In genomic region chrX:122245943-122246342, GRCh38 we compare ENCODE assay signal across 29 cellular contexts.
"Had no signal": no experiment of that assay in that cellular context is flagged by ENCODE, and none has a peak within 500 bp of the region (broad histone marks: within the 10 kb centered on the region; RNA-seq: fewer than 3 reads in every experiment).

No MANE protein-coding gene starts in this region.

- ATAC-seq: stimulated activated effector memory CD8-positive, alpha-beta T cell treated with anti-CD3 and anti-CD28 coated beads, Interleukin-12 subunit alpha, Interleukin-12 subunit beta, amount 100 ng/mL, for 72 hours; stimulated activated memory B cell treated with anti-CD40 and anti-IgM and Interleukin-4, amounts not matched to agents 10 μg/mL and 1 μg/mL and 100 μg/mL, for 72 hours; stimulated activated naive B cell treated with anti-CD40 and anti-IgM and Interleukin-4, amounts not matched to agents 10 μg/mL and 1 μg/mL and 100 μg/mL, for 72 hours; stimulated activated naive CD8-positive, alpha-beta T cell treated with anti-CD3 and anti-CD28 coated beads, Interleukin-15, amount 100 ng/mL, for 72 hours; stimulated activated naive CD8-positive, alpha-beta T cell treated with anti-CD3 and anti-CD28 coated beads, Interleukin-15, Interleukin-2, amounts not matched to agents 100 U/mL and 50 U/mL, for 24 hours; upper lobe of right lung had no signal

- H3K27ac ChIP-seq: stomach, suprapubic skin, testis, thoracic aorta, thyroid gland, tibial artery, tibial nerve, transverse colon, upper lobe of left lung, upper lobe of right lung, uterus, vagina had no signal

- H3K36me3 ChIP-seq: stomach, suprapubic skin, thoracic aorta, thyroid gland, tibial artery, tibial nerve, transverse colon, upper lobe of left lung, upper lobe of right lung, uterus, vagina had no signal

- H3K27ac Mint-ChIP-seq: stimulated activated effector memory CD8-positive, alpha-beta T cell treated with anti-CD3 and anti-CD28 coated beads, Interleukin-12 subunit alpha, Interleukin-12 subunit beta, amount 100 ng/mL, for 72 hours; stimulated activated memory B cell treated with anti-CD40 and anti-IgM and Interleukin-4, amounts not matched to agents 10 μg/mL and 1 μg/mL and 100 μg/mL, for 72 hours; stimulated activated naive B cell treated with anti-CD40 and anti-IgM and Interleukin-4, amounts not matched to agents 10 μg/mL and 1 μg/mL and 100 μg/mL, for 72 hours; stimulated activated naive CD8-positive, alpha-beta T cell treated with anti-CD3 and anti-CD28 coated beads, Interleukin-15, amount 100 ng/mL, for 72 hours; stimulated activated naive CD8-positive, alpha-beta T cell treated with anti-CD3 and anti-CD28 coated beads, Interleukin-15, Interleukin-2, amounts not matched to agents 100 ng/mL and 50 ng/mL, for 24 hours; type B pancreatic cell had no signal

- H3K4me1 Mint-ChIP-seq: stimulated activated effector memory CD8-positive, alpha-beta T cell treated with anti-CD3 and anti-CD28 coated beads, Interleukin-12 subunit alpha, Interleukin-12 subunit beta, amount 100 ng/mL, for 72 hours; stimulated activated memory B cell treated with anti-CD40 and anti-IgM and Interleukin-4, amounts not matched to agents 10 μg/mL and 1 μg/mL and 100 μg/mL, for 72 hours; stimulated activated naive B cell treated with anti-CD40 and anti-IgM and Interleukin-4, amounts not matched to agents 10 μg/mL and 1 μg/mL and 100 μg/mL, for 72 hours; stimulated activated naive CD8-positive, alpha-beta T cell treated with anti-CD3 and anti-CD28 coated beads, Interleukin-15, amount 100 ng/mL, for 72 hours had no signal

- H3K36me3 Mint-ChIP-seq: stimulated activated effector memory CD8-positive, alpha-beta T cell treated with anti-CD3 and anti-CD28 coated beads, Interleukin-12 subunit alpha, Interleukin-12 subunit beta, amount 100 ng/mL, for 72 hours; stimulated activated memory B cell treated with anti-CD40 and anti-IgM and Interleukin-4, amounts not matched to agents 10 μg/mL and 1 μg/mL and 100 μg/mL, for 72 hours; stimulated activated naive B cell treated with anti-CD40 and anti-IgM and Interleukin-4, amounts not matched to agents 10 μg/mL and 1 μg/mL and 100 μg/mL, for 72 hours; type B pancreatic cell had no signal

- H3K9me3 Mint-ChIP-seq: stimulated activated effector memory CD8-positive, alpha-beta T cell treated with anti-CD3 and anti-CD28 coated beads, Interleukin-12 subunit alpha, Interleukin-12 subunit beta, amount 100 ng/mL, for 72 hours; stimulated activated memory B cell treated with anti-CD40 and anti-IgM and Interleukin-4, amounts not matched to agents 10 μg/mL and 1 μg/mL and 100 μg/mL, for 72 hours; stimulated activated naive B cell treated with anti-CD40 and anti-IgM and Interleukin-4, amounts not matched to agents 10 μg/mL and 1 μg/mL and 100 μg/mL, for 72 hours; stimulated activated naive CD8-positive, alpha-beta T cell treated with anti-CD3 and anti-CD28 coated beads, Interleukin-15, amount 100 ng/mL, for 72 hours; stimulated activated naive CD8-positive, alpha-beta T cell treated with anti-CD3 and anti-CD28 coated beads, Interleukin-15, Interleukin-2, amounts not matched to agents 100 ng/mL and 50 ng/mL, for 24 hours; type B pancreatic cell had no signal

- H3K9me3 ChIP-seq: stomach, suprapubic skin, testis, thoracic aorta, thyroid gland, tibial artery, tibial nerve, transverse colon, upper lobe of left lung, upper lobe of right lung, uterus, vagina had no signal

- FAIRE-seq: urothelium cell line had no signal

- DNase-seq: stimulated activated CD4-positive, alpha-beta T cell treated with anti-CD3 and anti-CD28 coated beads, Interleukin-2, amount 100 ng/mL, for 48 hours; stimulated activated CD4-positive, alpha-beta T cell treated with anti-CD3 and anti-CD28 coated beads, Interleukin-4, amount 100 ng/mL, for 1 hour; stimulated activated CD4-positive, alpha-beta T cell treated with anti-CD3 and anti-CD28 coated beads, Interleukin-4, amount 100 ng/mL, for 24 hours; stimulated activated CD4-positive, alpha-beta T cell treated with anti-CD3 and anti-CD28 coated beads, Interleukin-4, amount 100 ng/mL, for 4 hours; stimulated activated CD8-positive, alpha-beta memory T cell treated with anti-CD3 and anti-CD28 coated beads, Interleukin-4, amount 100 ng/mL, for 48 hours; stimulated activated naive B cell treated with anti-CD40 and anti-IgM and Interleukin-4, amounts not matched to agents 10 μg/mL and 1 μg/mL and 100 μg/mL, for 72 hours; stimulated activated naive CD4-positive, alpha-beta T cell; stimulated activated naive CD4-positive, alpha-beta T cell treated with Interleukin-2 at 50 U/mL for 16 hours; stimulated activated naive CD8-positive, alpha-beta T cell treated with anti-CD3 and anti-CD28 coated beads, Interleukin-15, amount 100 ng/mL, for 72 hours; stimulated activated naive CD8-positive, alpha-beta T cell treated with anti-CD3 and anti-CD28 coated beads, Interleukin-15, Interleukin-2, amounts not matched to agents 100 U/mL and 50 U/mL, for 24 hours; stomach; substantia nigra; testis; thyroid gland; tibial artery; transverse colon; trophoblast cell; upper lobe of left lung; upper lobe of right lung; uterus had no signal

- H3K27me3 Mint-ChIP-seq: stimulated activated memory B cell treated with anti-CD40 and anti-IgM and Interleukin-4, amounts not matched to agents 10 μg/mL and 1 μg/mL and 100 μg/mL, for 72 hours; stimulated activated naive B cell treated with anti-CD40 and anti-IgM and Interleukin-4, amounts not matched to agents 10 μg/mL and 1 μg/mL and 100 μg/mL, for 72 hours; stimulated activated naive CD8-positive, alpha-beta T cell treated with anti-CD3 and anti-CD28 coated beads, Interleukin-15, amount 100 ng/mL, for 72 hours; stimulated activated naive CD8-positive, alpha-beta T cell treated with anti-CD3 and anti-CD28 coated beads, Interleukin-15, Interleukin-2, amounts not matched to agents 100 ng/mL and 50 ng/mL, for 24 hours; type B pancreatic cell had no signal

- H3K27me3 ChIP-seq: stomach, suprapubic skin, testis, thyroid gland, tibial artery, tibial nerve, transverse colon, upper lobe of left lung, upper lobe of right lung, uterus, vagina had no signal

- H3K4me3 ChIP-seq: stomach, suprapubic skin, testis, thoracic aorta, thyroid gland, tibial artery, tibial nerve, transverse colon, upper lobe of left lung, upper lobe of right lung, uterus, vagina had no signal

- H3K4me3 Mint-ChIP-seq: stimulated activated effector memory CD8-positive, alpha-beta T cell treated with anti-CD3 and anti-CD28 coated beads, Interleukin-12 subunit alpha, Interleukin-12 subunit beta, amount 100 ng/mL, for 72 hours; stimulated activated memory B cell treated with anti-CD40 and anti-IgM and Interleukin-4, amounts not matched to agents 10 μg/mL and 1 μg/mL and 100 μg/mL, for 72 hours; stimulated activated naive B cell treated with anti-CD40 and anti-IgM and Interleukin-4, amounts not matched to agents 10 μg/mL and 1 μg/mL and 100 μg/mL, for 72 hours; stimulated activated naive CD8-positive, alpha-beta T cell treated with anti-CD3 and anti-CD28 coated beads, Interleukin-15, amount 100 ng/mL, for 72 hours; stimulated activated naive CD8-positive, alpha-beta T cell treated with anti-CD3 and anti-CD28 coated beads, Interleukin-15, Interleukin-2, amounts not matched to agents 100 ng/mL and 50 ng/mL, for 24 hours; type B pancreatic cell had no signal

- H3K4me1 ChIP-seq: stomach, suprapubic skin, testis, thyroid gland, tibial artery, tibial nerve, transverse colon, upper lobe of left lung, upper lobe of right lung, uterus, vagina had no signal
